In genomic region chr5:140555747-140556312, GRCh38 we compare ENCODE assay signal across 8 cellular contexts. TPM values are rescaled to one million over a fixed set of nuclear protein-coding genes. Genes with fewer than 3 reads are reported as not detected.
A peak's percentile ranks its signal among the peaks of the same experiment; 100 is the strongest.
DNase-seq lines count a peak whose midpoint lies in the region; ATAC-seq and TF ChIP-seq lines count a peak whose summit lies in the region.

No MANE protein-coding gene starts in this region.

- H3K36me3 ChIP-seq in NT2/D1 (ENCODE audit: insufficient read depth, insufficient read length, low read length) (peaks cover 55% of the 10 kb centered on the region), sigmoid colon (peaks cover 3 to 32% (median 12%) of the 10 kb centered on the region in 4 donors)

- no peak for TF ChIP-seq CTCF in epithelial cell of esophagus (IDR thresholded peaks at IDR 0.05; ENCODE audit: insufficient read depth, low read depth, low read length, missing control alignments)
- TF ChIP-seq CTCF in sigmoid colon (IDR thresholded peaks at IDR 0.05) = no peak

- H3K27me3 ChIP-seq in NT2/D1 (ENCODE audit: insufficient read depth, insufficient read length) (no peaks in the 10 kb centered on the region), sigmoid colon (no peaks in the 10 kb centered on the region)

- DNase-seq in NT2/D1 (ENCODE audit: low read depth, low spot score) = no peak
- no peak for DNase-seq in epithelial cell of esophagus (ENCODE audit: low read depth)
- DNase-seq in sigmoid colon = no peak
- DNase-seq in NCI-H2196 treated with DMSO at 0.1 percent for 48 hours (lab: John Stamatoyannopoulos, UW; ENCODE audit: unreplicated experiment) = no peak
- DNase-seq in KG1 (lab: John Stamatoyannopoulos, UW) = no peak
- no peak for DNase-seq in KBM-7

- TF ChIP-seq POLR2A in GM19193 (IDR thresholded peaks at IDR 0.05; ENCODE audit: extremely low read depth, insufficient read depth, insufficient read length) (peak; percentile 29), sigmoid colon (IDR thresholded peaks at IDR 0.05) (no peak)

- H3K4me1 ChIP-seq in NT2/D1 (ENCODE audit: insufficient read depth, insufficient read length) (peaks cover 2% of the 10 kb centered on the region), sigmoid colon (peaks cover 0 to 39% (median 31%) of the 10 kb centered on the region in 4 donors)

- in situ Hi-C loops in KBM-7 (cut with MboI; ENCODE audit: low pct_unique_long_range_greater_than_20kb, low sequenced_read_pairs) = no loop called here

- peak overlapping the region; percentile 73 for H3K4me3 ChIP-seq in NT2/D1 (ENCODE audit: insufficient read length, low read depth)
- H3K4me3 ChIP-seq in epithelial cell of esophagus (ENCODE audit: low read length) = peak overlapping the region; percentile 86
- H3K4me3 ChIP-seq in sigmoid colon = peak overlapping the region in 3 of 4 donors; percentile 75 to 83 (median 79)

- H3K9ac ChIP-seq in NT2/D1 (ENCODE audit: insufficient read length, low read depth) = peak overlapping the region; percentile 5

- intact Hi-C loops in sigmoid colon (cut with DNase I) = loop anchor here (10.0 kb wide), 1 partner anchor 311 kb away; no protein-coding TSS in a partner anchor

- no peak for ATAC-seq in GM18519 (IDR thresholded peaks at IDR 0.05; ENCODE audit: low FRiP score, unreplicated experiment)

- WGBS in sigmoid colon, 2 donors = 49 to 78% methylated on average over 1 of the region's 1 CpG

- peak overlapping the region in 3 of 4 donors; percentile 91 to 98 (median 94) for H3K27ac ChIP-seq in sigmoid colon

- TF ChIP-seq EP300 in sigmoid colon (IDR thresholded peaks at IDR 0.05) = no peak

- H3K9me3 ChIP-seq in NT2/D1 (ENCODE audit: insufficient read depth, low read length) = no peaks in the 10 kb centered on the region
- no peaks in the 10 kb centered on the region for H3K9me3 ChIP-seq in sigmoid colon

RNA-seq across cellular contexts. Expression of gene SRA1, which starts 1.4 kb away (rescaled TPM):
- total RNA-seq in sigmoid colon = 10 to 100 TPM; 17.8 to 30.5 (median 21.1) TPM
- 10 to 100 TPM; 32.7 to 48.3 (median 35.4) TPM for polyA plus RNA-seq in sigmoid colon

RNA-seq across cellular contexts. Expression of gene EIF4EBP3, which starts 8.4 kb away (rescaled TPM):
- total RNA-seq in sigmoid colon = 10 to 100 TPM in 2 of 4 donors, 1 to 10 TPM in 2; 6.5 to 21.0 (median 12.1) TPM
- polyA plus RNA-seq in sigmoid colon = 10 to 100 TPM; 37.2 to 60.7 (median 53.9) TPM

RNA-seq across cellular contexts. Expression of gene APBB3, which starts 8.6 kb away (rescaled TPM):
- 10 to 100 TPM; 13.5 to 25.9 (median 19.3) TPM for total RNA-seq in sigmoid colon
- polyA plus RNA-seq in sigmoid colon = 10 to 100 TPM in 1 of 3 donors, 1 to 10 TPM in 2; 4.2 to 27.9 (median 4.4) TPM

RNA-seq across cellular contexts. Expression of gene SLC35A4, which starts 8.8 kb away (rescaled TPM):
- total RNA-seq in sigmoid colon = 10 to 100 TPM; 14.2 to 19.7 (median 17.9) TPM
- polyA plus RNA-seq in sigmoid colon = 100 to 1,000 TPM in 1 of 3 donors, 10 to 100 TPM in 2; 60.1 to 101 (median 65.9) TPM
